Comparison of ENCODE assay signal across 24 cellular contexts in the genomic region with DNA sequence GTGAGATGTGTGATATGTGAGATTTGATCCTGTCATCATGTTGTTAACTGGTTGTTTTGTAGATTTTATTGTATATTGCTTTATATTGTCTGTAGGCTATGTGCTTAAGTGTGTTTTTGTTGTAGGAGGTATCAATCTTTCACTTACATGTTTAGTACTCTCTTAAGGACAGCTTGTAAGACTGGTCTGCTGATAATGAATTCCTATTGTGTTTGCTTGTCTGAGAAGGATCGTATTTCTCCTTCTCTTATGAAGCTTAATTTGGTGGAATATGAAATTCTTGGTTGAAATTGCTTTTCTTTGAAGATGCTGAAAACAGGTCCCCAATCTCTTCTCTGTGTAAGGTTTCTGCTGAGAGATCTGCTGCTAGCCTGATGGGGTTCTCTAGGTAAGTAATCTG.
"Had no signal": no experiment of that assay in that cellular context is flagged by ENCODE, and none has a peak within 500 bp of the region (broad histone marks: within the 10 kb centered on the region; RNA-seq: fewer than 3 reads in every experiment).

No MANE protein-coding gene starts in this region.

- H3K4me3 ChIP-seq: MG63 had no signal

- H3K27me3 Mint-ChIP-seq: T-cell had no signal

- H3K9me2 ChIP-seq: SK-N-SH had no signal

- H3K9me3 ChIP-seq: MG63 had no signal

- H3K4me1 Mint-ChIP-seq: T-cell had no signal

- ATAC-seq: T-cell had no signal

- H3K27me3 ChIP-seq: MG63 had no signal

- H3K9ac ChIP-seq: SK-N-SH had no signal

- H3K27ac ChIP-seq: RWPE1 had no signal

- H3K4me2 ChIP-seq: SK-N-SH had no signal

- H3K36me3 ChIP-seq: MG63 had no signal

- H3K27ac Mint-ChIP-seq: T-cell; T-helper 1 cell treated with Interleukin-12 subunit alpha and Interleukin-12 subunit beta and Interleukin-4 antibody, amounts not matched to agents 30 μg/mL and 1 μg/mL, for 36 hours had no signal

- DNase-seq: IMR-90, Karpas-422, KG1, MG63, NCI-H1092, NCI-H1105 treated with DMSO at 0.1 percent for 48 hours, NCI-H1417 treated with DMSO at 0.1 percent for 48 hours, NCI-H146, NCI-H1694 treated with DMSO at 0.1 percent for 48 hours, NCI-H1930, NCI-H2081, NCI-H2107, NCI-H226, NCI-H446, NCI-H510A, NCI-H524 treated with DMSO at 0.1 percent for 48 hours, NCI-H69, NCI-H774, SHP77, SK-N-SH, SW 1271, T-cell had no signal

- H3K4me3 Mint-ChIP-seq: T-cell; T-helper 1 cell treated with Interleukin-12 subunit alpha and Interleukin-12 subunit beta and Interleukin-4 antibody, amounts not matched to agents 30 μg/mL and 1 μg/mL, for 36 hours had no signal
